In the genomic region with DNA sequence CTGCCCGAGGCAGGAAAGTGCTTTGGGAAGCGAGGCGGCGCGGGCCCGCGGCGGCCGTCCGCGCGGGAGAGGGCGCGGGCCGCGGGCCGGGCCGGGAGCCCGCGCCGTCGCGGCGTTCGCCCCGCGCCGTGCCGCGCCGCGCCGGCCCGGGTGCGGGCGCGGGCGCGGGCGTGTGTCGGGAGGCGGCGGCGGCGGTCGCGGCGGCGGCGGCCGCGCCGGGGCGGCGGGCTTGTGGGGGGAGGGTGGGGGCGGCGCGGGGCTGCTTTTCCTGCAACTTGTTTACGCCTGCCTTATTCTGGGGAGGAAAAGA, we compare ENCODE assay signal across 8 cellular contexts. TPM values are rescaled to one million over a fixed set of nuclear protein-coding genes. Genes with fewer than 3 reads are reported as not detected.
DNase-seq lines count a peak whose midpoint lies in the region; ATAC-seq and TF ChIP-seq lines count a peak whose summit lies in the region.

No MANE protein-coding gene starts in this region.

- H3K4me1 ChIP-seq in gastroesophageal sphincter: peaks cover 0 to 16% (median 0%) of the 10 kb centered on the region in 3 donors
- H3K4me1 ChIP-seq in skeletal muscle satellite cell (ENCODE audit: control insufficient read depth, insufficient read depth, low read length): peaks cover 11% of the 10 kb centered on the region

- H3K9me3 ChIP-seq in gastroesophageal sphincter (no peaks in the 10 kb centered on the region), skeletal muscle satellite cell (replicated peaks; ENCODE audit: low read length) (no peaks in the 10 kb centered on the region)

- H3K4me2 ChIP-seq in skeletal muscle satellite cell (ENCODE audit: low read length): peak overlapping the region; percentile 85

- DNase-seq in T follicular helper cell (ENCODE audit: low read depth) (peak; percentile 1), NK-92 (lab: John Stamatoyannopoulos, UW; ENCODE audit: unreplicated experiment) (no peak), GM19240 (ENCODE audit: insufficient read length, low spot score) (no peak)
- DNase-seq in effector CD8-positive, alpha-beta T cell (lab: John Stamatoyannopoulos, UW): no peak

- peak overlapping the region in 3 of 4 donors; percentile 81 to 87 (median 83) for H3K27ac ChIP-seq in gastroesophageal sphincter

- TF ChIP-seq EP300 in gastroesophageal sphincter (IDR thresholded peaks at IDR 0.05): no peak

- no peak for TF ChIP-seq CTCF in gastroesophageal sphincter (IDR thresholded peaks at IDR 0.05)

- peak; percentile 1 for ATAC-seq in GM21381 (IDR thresholded peaks at IDR 0.05; ENCODE audit: unreplicated experiment)
- no peak for ATAC-seq in gastroesophageal sphincter
- ATAC-seq in GM21619 (IDR thresholded peaks at IDR 0.05; ENCODE audit: unreplicated experiment): no peak

- no peaks in the 10 kb centered on the region for H3K36me3 ChIP-seq in gastroesophageal sphincter
- no peaks in the 10 kb centered on the region for H3K36me3 ChIP-seq in skeletal muscle satellite cell (ENCODE audit: insufficient read depth, low read length)

- no CpG with 5 or more reads among the region's 59 CpGs for WGBS in gastroesophageal sphincter (ENCODE audit: low coverage in 1 of 2), 2 donors

- H3K9ac ChIP-seq in skeletal muscle satellite cell (ENCODE audit: low read depth, low read length): peak overlapping the region; percentile 85

- H3K4me3 ChIP-seq in gastroesophageal sphincter: peak overlapping the region; percentile 79 to 98
- H3K4me3 ChIP-seq in skeletal muscle satellite cell (ENCODE audit: low read length): peak overlapping the region; percentile 96

- H3K27me3 ChIP-seq in gastroesophageal sphincter (no peaks in the 10 kb centered on the region), skeletal muscle satellite cell (ENCODE audit: control insufficient read depth, insufficient read depth, low read length) (no peaks in the 10 kb centered on the region)

- no peak for TF ChIP-seq POLR2A in gastroesophageal sphincter (IDR thresholded peaks at IDR 0.05)

RNA-seq across cellular contexts. Expression of gene L3MBTL3, which starts 1.4 kb away (rescaled TPM):
- total RNA-seq in gastroesophageal sphincter: 1 to 10 TPM; 3.6 to 6.3 (median 4.8) TPM
- total RNA-seq in skeletal muscle satellite cell (2012; rRNA removed): 6.8 and 7.4 TPM in 2 replicates
